9 cellular contexts compared by ENCODE assay signal in genomic region chr3:9897408-9898372, GRCh38. TPM values are rescaled to one million over a fixed set of nuclear protein-coding genes. Genes with fewer than 3 reads are reported as not detected.
DNase-seq lines count a peak whose midpoint lies in the region; ATAC-seq and TF ChIP-seq lines count a peak whose summit lies in the region.
"Had no signal": no experiment of that assay in that cellular context is flagged by ENCODE, and none has a peak within 500 bp of the region (broad histone marks: within the 10 kb centered on the region; RNA-seq: fewer than 3 reads in every experiment).

No MANE protein-coding gene starts in this region.

- in situ Hi-C loops in G401 (cut with HindIII; ENCODE audit: low sequenced_read_pairs): no loop called here

- peak; percentile 67 to 68 for DNase-seq in breast epithelium (ENCODE audit: low spot score in 2 of 2)
- DNase-seq in putamen (ENCODE audit: low spot score): no peak
- DNase-seq in activated gamma-delta T cell (lab: John Stamatoyannopoulos, UW): no peak
- DNase-seq in NCI-H146 (lab: John Stamatoyannopoulos, UW): no peak
- no peak for DNase-seq in G401 (ENCODE audit: low spot score)

- ATAC-seq in GM18517 (IDR thresholded peaks at IDR 0.05; ENCODE audit: unreplicated experiment): peak; percentile 52
- peak; percentile 76 for ATAC-seq in HG03460 (IDR thresholded peaks at IDR 0.05; ENCODE audit: unreplicated experiment)

- peaks cover 5% of the 10 kb centered on the region for H3K36me3 ChIP-seq in breast epithelium
- peaks cover 11 to 15% of the 10 kb centered on the region in 2 donors for H3K36me3 ChIP-seq in muscle layer of duodenum (ENCODE audit: control insufficient read depth in 1 of 2, insufficient read depth in 2 of 2, low read length in 2 of 2)

- H3K4me1 ChIP-seq in breast epithelium (peaks cover 0 to 9% of the 10 kb centered on the region in 2 donors), muscle layer of duodenum (ENCODE audit: control insufficient read depth in 1 of 2, insufficient read depth in 2 of 2, low read length in 2 of 2) (peaks cover 0 to 26% of the 10 kb centered on the region in 2 donors)

- no peak overlapping the region for H3K4me3 ChIP-seq in breast epithelium
- no peak overlapping the region for H3K4me3 ChIP-seq in muscle layer of duodenum (ENCODE audit: low read depth in 1 of 2, low read length in 2 of 2)
- H3K4me3 ChIP-seq: SK-N-MC had no signal

- H3K9me3 ChIP-seq in breast epithelium (no peaks in the 10 kb centered on the region), muscle layer of duodenum (ENCODE audit: control insufficient read depth in 1 of 2, low read length in 2 of 2) (no peaks in the 10 kb centered on the region)

- H3K27me3 ChIP-seq in breast epithelium: no peaks in the 10 kb centered on the region
- H3K27me3 ChIP-seq in muscle layer of duodenum (ENCODE audit: low read depth, low read length): no peaks in the 10 kb centered on the region

- intact Hi-C loops in breast epithelium (cut with DNase I; ENCODE audit: low total_unique reads): no loop called here

- no peak for TF ChIP-seq CTCF in breast epithelium (IDR thresholded peaks at IDR 0.05)

- H3K27ac ChIP-seq in breast epithelium: peak overlapping the region; percentile 73 to 79
- H3K27ac ChIP-seq in muscle layer of duodenum (ENCODE audit: low read length): peak overlapping the region; percentile 40
- H3K27ac ChIP-seq: SK-N-MC had no signal

- no peak for TF ChIP-seq POLR2A in breast epithelium (IDR thresholded peaks at IDR 0.05)

RNA-seq across cellular contexts. Expression of gene IL17RE, which starts 5.0 kb away (rescaled TPM):
- total RNA-seq in breast epithelium: 10 to 100 TPM; 11.5 to 22.0 (median 11.7) TPM
- 3.6 and 5.3 TPM in 2 replicates for total RNA-seq in G401 (2014; rRNA removed; shearing (Covaris generic))

RNA-seq across cellular contexts. Expression of gene JAGN1, which starts 7.3 kb away (rescaled TPM):
- 10 to 100 TPM; 34.1 to 73.1 (median 56.5) TPM for total RNA-seq in breast epithelium
- total RNA-seq in G401 (2014; rRNA removed; shearing (Covaris generic)): 25.1 and 30.0 TPM in 2 replicates

RNA-seq across cellular contexts. Expression of gene CIDEC, which starts 17.6 kb away (rescaled TPM):
- 1,000 to 10,000 TPM in 1 of 3 donors, 100 to 1,000 TPM in 1, 10 to 100 TPM in 1; 92.3 to 1,697 (median 153) TPM for total RNA-seq in breast epithelium
- not detected in 2 replicates for total RNA-seq in G401 (2014; rRNA removed; shearing (Covaris generic))

RNA-seq across cellular contexts. Expression of gene IL17RC, which starts 19.2 kb away (rescaled TPM):
- total RNA-seq in breast epithelium: 100 to 1,000 TPM in 1 of 3 donors, 10 to 100 TPM in 2; 59.6 to 119 (median 90.6) TPM
- total RNA-seq in G401 (2014; rRNA removed; shearing (Covaris generic)): 12.2 and 22.5 TPM in 2 replicates

RNA-seq across cellular contexts. Expression of gene CRELD1, which starts 35.9 kb away (rescaled TPM):
- 10 to 100 TPM; 33.6 to 52.4 (median 44.6) TPM for total RNA-seq in breast epithelium
- total RNA-seq in G401 (2014; rRNA removed; shearing (Covaris generic)): 13.3 and 30.0 TPM in 2 replicates

Comparison
In these comparisons a context has a peak if more than half of its experiments do, and no peak if none do; other contexts are left out.
1. DNase-seq: peak in breast epithelium (2 of 2); none in putamen (single experiment), activated gamma-delta T cell (single experiment), NCI-H146 (single experiment) and G401 (single experiment).
2. RNA of gene CIDEC, which starts 17.6 kb away (total RNA-seq): 92.3 to 1,697 TPM in breast epithelium; not detected in G401; every median in the first group is over 10 times any median in the second.